ENCODE assay signal across 1 cellular context in genomic region chr6:149249370-149250357, GRCh38.
TF ChIP-seq lines count a peak whose summit lies in the region.

No MANE protein-coding gene starts in this region.

TF ChIP-seq in K562, 482 proteins besides CTCF, POLR2A, EP300 and RAD21:
- peak; percentile 68; the same call in 1 of the 2 replicates for TF ChIP-seq OTX1 (CRISPR knock-in tag; IDR thresholded peaks at IDR 0.05)
- TF ChIP-seq ZBTB26 (CRISPR knock-in tag; IDR thresholded peaks at IDR 0.05) = peak; percentile 90; the same call in 1 of the 2 replicates
- TF ChIP-seq ELF4 (CRISPR knock-in tag; IDR thresholded peaks at IDR 0.05) = peak; percentile 75
- peak; percentile 92 for TF ChIP-seq THRB (CRISPR knock-in tag; conservative IDR thresholded peaks at IDR 0.05)
- TF ChIP-seq HBP1 (CRISPR knock-in tag; IDR thresholded peaks at IDR 0.05) = peak; percentile 79
- TF ChIP-seq FOS (IDR thresholded peaks at IDR 0.05; ENCODE audit: extremely low read depth, insufficient read length) = no peak
- TF ChIP-seq MBD2 (IDR thresholded peaks at IDR 0.05; ENCODE audit: borderline replicate concordance, low read depth) = no peak
